15 cellular contexts compared by ENCODE assay signal in the genomic region with DNA sequence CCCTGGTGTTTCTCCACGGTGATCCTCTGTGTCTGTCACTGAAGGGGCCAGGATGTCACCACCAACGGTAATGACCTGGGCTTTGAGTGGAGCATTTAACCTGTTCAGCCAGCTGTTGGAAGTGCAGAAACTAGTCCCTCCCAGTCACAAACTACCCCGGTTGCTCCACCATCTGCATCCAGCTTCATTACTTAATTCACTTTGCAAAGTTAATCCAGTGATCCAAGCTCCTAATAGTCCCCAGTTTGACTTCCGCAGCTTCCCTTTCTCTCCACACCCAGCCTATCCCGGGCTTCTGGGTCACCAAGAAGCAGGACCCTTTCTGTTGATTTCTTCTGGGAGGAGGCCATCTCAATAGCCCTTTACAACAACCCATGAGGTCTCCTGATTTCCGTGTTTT.
A peak's percentile ranks its signal among the peaks of the same experiment; 100 is the strongest.
DNase-seq lines count a peak whose midpoint lies in the region; ATAC-seq and TF ChIP-seq lines count a peak whose summit lies in the region.
"Had no signal": no experiment of that assay in that cellular context is flagged by ENCODE, and none has a peak within 500 bp of the region (broad histone marks: within the 10 kb centered on the region; RNA-seq: fewer than 3 reads in every experiment).

No MANE protein-coding gene starts in this region.

- DNase-seq in activated T-cell treated with anti-CD3 and anti-CD28 coated beads, Interleukin-2, amount 50 U/mL, for 72 hours: no peak
- no peak for DNase-seq in activated T-cell treated with anti-CD3 and anti-CD28 coated beads, Interleukin-2, amount 50 U/mL, for 48 hours
- no peak for DNase-seq in GM12865 (ENCODE audit: low read depth)
- DNase-seq in activated T-helper 1 cell treated with anti-CD3 and anti-CD28 coated beads, Interleukin-12 subunit alpha, Interleukin-12 subunit beta, Interleukin-2, Interleukin-4 antibody, amounts not matched to agents 30 ng/mL and 10 ng/mL and 1 ng/mL, durations not matched to agents 14 hours and 24 hours and 36 hours (ENCODE audit: low spot score): no peak
- no peak for DNase-seq in spleen
- DNase-seq in body of pancreas: no peak
- no peak for DNase-seq in aorta
- DNase-seq: activated effector memory CD4-positive, alpha-beta T cell treated with anti-CD3 and anti-CD28 coated beads, Interleukin-2, amount 50 U/mL, for 16 hours; NCI-H2029 treated with DMSO at 0.1 percent for 48 hours; NCI-H69; RPMI8226; stimulated activated CD4-positive, alpha-beta T cell treated with anti-CD3 and anti-CD28 coated beads, Interleukin-4, amount 100 ng/mL, for 4 hours; SW 1271 had no signal

- no peaks in the 10 kb centered on the region for H3K9me3 Mint-ChIP-seq in activated T-cell treated with anti-CD3 and anti-CD28 coated beads, Interleukin-2, amount 50 U/mL, for 72 hours
- no peaks in the 10 kb centered on the region for H3K9me3 Mint-ChIP-seq in activated T-helper 1 cell treated with anti-CD3 and anti-CD28 coated beads, Interleukin-12 subunit alpha, Interleukin-12 subunit beta, Interleukin-2, Interleukin-4 antibody, amounts not matched to agents 30 ng/mL and 10 ng/mL and 1 ng/mL, durations not matched to agents 14 hours and 24 hours and 36 hours

- peaks cover 28% of the 10 kb centered on the region for H3K4me1 Mint-ChIP-seq in activated T-cell treated with anti-CD3 and anti-CD28 coated beads, Interleukin-2, amount 50 U/mL, for 72 hours (ENCODE audit: low read depth)
- H3K4me1 Mint-ChIP-seq in activated T-helper 1 cell treated with anti-CD3 and anti-CD28 coated beads, Interleukin-12 subunit alpha, Interleukin-12 subunit beta, Interleukin-2, Interleukin-4 antibody, amounts not matched to agents 30 ng/mL and 10 ng/mL and 1 ng/mL, durations not matched to agents 14 hours and 24 hours and 36 hours (ENCODE audit: low read depth): peaks cover 32% of the 10 kb centered on the region

- H3K4me3 ChIP-seq in GM12865 (ENCODE audit: low read depth, low read length) (peak overlapping the region; percentile 56), spleen (peak overlapping the region in 7 of 8 donors; percentile 13 to 64 (median 28)), body of pancreas (no peak overlapping the region), aorta (ENCODE audit: low read length in 2 of 2) (no peak overlapping the region)

- ATAC-seq in activated T-cell treated with anti-CD3 and anti-CD28 coated beads, Interleukin-2, amount 50 U/mL, for 72 hours (replicated peaks in 1 of 2): no peak
- ATAC-seq in body of pancreas (no peak), HG03196 (IDR thresholded peaks at IDR 0.05; ENCODE audit: unreplicated experiment) (no peak), aorta (ENCODE audit: low FRiP score) (no peak)

- H3K9me3 ChIP-seq in spleen: no peaks in the 10 kb centered on the region
- no peaks in the 10 kb centered on the region for H3K9me3 ChIP-seq in body of pancreas
- no peaks in the 10 kb centered on the region for H3K9me3 ChIP-seq in aorta (ENCODE audit: control insufficient read depth, low read length)
- H3K9me3 ChIP-seq: sigmoid colon had no signal

- peak overlapping the region; percentile 75 to 77 for H3K4me3 Mint-ChIP-seq in activated T-cell treated with anti-CD3 and anti-CD28 coated beads, Interleukin-2, amount 50 U/mL, for 72 hours
- H3K4me3 Mint-ChIP-seq in activated T-helper 1 cell treated with anti-CD3 and anti-CD28 coated beads, Interleukin-12 subunit alpha, Interleukin-12 subunit beta, Interleukin-2, Interleukin-4 antibody, amounts not matched to agents 30 ng/mL and 10 ng/mL and 1 ng/mL, durations not matched to agents 14 hours and 24 hours and 36 hours: peak overlapping the region; percentile 72

- H3K27me3 ChIP-seq in spleen (replicated peaks in 1 of 7) (no peaks in the 10 kb centered on the region), body of pancreas (no peaks in the 10 kb centered on the region), aorta (ENCODE audit: control insufficient read depth in 1 of 2, insufficient read depth in 2 of 2, low read length in 1 of 2) (no peaks in the 10 kb centered on the region)
- H3K27me3 ChIP-seq: sigmoid colon had no signal

- H3K27ac Mint-ChIP-seq in activated T-cell treated with anti-CD3 and anti-CD28 coated beads, Interleukin-2, amount 50 U/mL, for 72 hours: peak overlapping the region; percentile 13
- H3K27ac Mint-ChIP-seq in activated T-helper 1 cell treated with anti-CD3 and anti-CD28 coated beads, Interleukin-12 subunit alpha, Interleukin-12 subunit beta, Interleukin-2, Interleukin-4 antibody, amounts not matched to agents 30 ng/mL and 10 ng/mL and 1 ng/mL, durations not matched to agents 14 hours and 24 hours and 36 hours: peak overlapping the region; percentile 56

- intact Hi-C loops in activated T-helper 1 cell treated with anti-CD3 and anti-CD28 coated beads, Interleukin-12 subunit alpha, Interleukin-12 subunit beta, Interleukin-2, Interleukin-4 antibody, amounts not matched to agents 30 ng/mL and 10 ng/mL and 1 ng/mL, durations not matched to agents 14 hours and 24 hours and 36 hours (cut with micrococcal nuclease): loop anchor here (1.0 to 2.0 kb wide), 2 partner anchors 12 to 63 kb away; a partner anchor contains a TSS
- intact Hi-C loops in spleen (cut with DNase I; ENCODE audit: low total_unique reads): no loop called here
- intact Hi-C loops in body of pancreas (cut with DNase I): no loop called here
- intact Hi-C loops in aorta (cut with DNase I): no loop called here

- no peaks in the 10 kb centered on the region for H3K27me3 Mint-ChIP-seq in activated T-cell treated with anti-CD3 and anti-CD28 coated beads, Interleukin-2, amount 50 U/mL, for 72 hours (ENCODE audit: low read depth)
- H3K27me3 Mint-ChIP-seq in activated T-helper 1 cell treated with anti-CD3 and anti-CD28 coated beads, Interleukin-12 subunit alpha, Interleukin-12 subunit beta, Interleukin-2, Interleukin-4 antibody, amounts not matched to agents 30 ng/mL and 10 ng/mL and 1 ng/mL, durations not matched to agents 14 hours and 24 hours and 36 hours (ENCODE audit: insufficient read depth): no peaks in the 10 kb centered on the region

- TF ChIP-seq POLR2A in spleen (IDR thresholded peaks at IDR 0.05) (no peak), body of pancreas (IDR thresholded peaks at IDR 0.05) (no peak)

- WGBS in spleen, 5 donors: 78 to 93% (median 83%) methylated on average over 6 of the region's 6 CpGs
- 75 to 80% methylated on average over 6 of the region's 6 CpGs for WGBS in body of pancreas, 2 donors
- WGBS in aorta, 2 donors: 74 to 79% methylated on average over 6 of the region's 6 CpGs

- peaks cover 0 to 26% (median 0%) of the 10 kb centered on the region in 6 donors for H3K36me3 ChIP-seq in spleen
- H3K36me3 ChIP-seq in body of pancreas (replicated peaks in 1 of 2; ENCODE audit: insufficient read depth in 1 of 2, low read depth in 2 of 2): no peaks in the 10 kb centered on the region
- H3K36me3 ChIP-seq in aorta (ENCODE audit: control insufficient read depth in 1 of 2, insufficient read depth in 2 of 2, low read length in 1 of 2): no peaks in the 10 kb centered on the region
- H3K36me3 ChIP-seq: sigmoid colon had no signal

- peaks cover 0 to 2% of the 10 kb centered on the region in 2 donors for H3K36me3 Mint-ChIP-seq in activated T-cell treated with anti-CD3 and anti-CD28 coated beads, Interleukin-2, amount 50 U/mL, for 72 hours (ENCODE audit: insufficient read depth in 2 of 2)
- H3K36me3 Mint-ChIP-seq in activated T-helper 1 cell treated with anti-CD3 and anti-CD28 coated beads, Interleukin-12 subunit alpha, Interleukin-12 subunit beta, Interleukin-2, Interleukin-4 antibody, amounts not matched to agents 30 ng/mL and 10 ng/mL and 1 ng/mL, durations not matched to agents 14 hours and 24 hours and 36 hours (ENCODE audit: low read depth): peaks cover 5% of the 10 kb centered on the region

- H3K4me1 ChIP-seq in spleen (peaks cover 10 to 51% (median 24%) of the 10 kb centered on the region in 6 donors), body of pancreas (peaks cover 5% of the 10 kb centered on the region), aorta (ENCODE audit: control insufficient read depth in 1 of 2, insufficient read depth in 2 of 2, low read length in 2 of 2) (no peaks in the 10 kb centered on the region)

- TF ChIP-seq CTCF in GM12865 (IDR thresholded peaks at IDR 0.05; ENCODE audit: insufficient read depth, low read depth, low read length, missing control alignments) (no peak), spleen (IDR thresholded peaks at IDR 0.05 in 8 of 11, conservative IDR thresholded peaks at IDR 0.05 in 3 of 11) (no peak), body of pancreas (IDR thresholded peaks at IDR 0.05) (no peak)

- H3K27ac ChIP-seq in spleen: peak overlapping the region; percentile 67 to 87 (median 84)
- peak overlapping the region in 1 of 4 donors; percentile 68 for H3K27ac ChIP-seq in body of pancreas
- H3K27ac ChIP-seq in aorta (ENCODE audit: low read depth in 1 of 2, low read length in 2 of 2): no peak overlapping the region

Comparison
In these comparisons a context has a peak if more than half of its experiments do, and no peak if none do; other contexts are left out.
1. H3K4me3 ChIP-seq: peak in GM12865 (single experiment) and spleen (7 of 8); none in body of pancreas (0 of 2) and aorta (0 of 2).
2. H3K27ac ChIP-seq: peak in spleen (8 of 8); none in aorta (0 of 2).